ENCODE assay signal across 18 cellular contexts in the genomic region with DNA sequence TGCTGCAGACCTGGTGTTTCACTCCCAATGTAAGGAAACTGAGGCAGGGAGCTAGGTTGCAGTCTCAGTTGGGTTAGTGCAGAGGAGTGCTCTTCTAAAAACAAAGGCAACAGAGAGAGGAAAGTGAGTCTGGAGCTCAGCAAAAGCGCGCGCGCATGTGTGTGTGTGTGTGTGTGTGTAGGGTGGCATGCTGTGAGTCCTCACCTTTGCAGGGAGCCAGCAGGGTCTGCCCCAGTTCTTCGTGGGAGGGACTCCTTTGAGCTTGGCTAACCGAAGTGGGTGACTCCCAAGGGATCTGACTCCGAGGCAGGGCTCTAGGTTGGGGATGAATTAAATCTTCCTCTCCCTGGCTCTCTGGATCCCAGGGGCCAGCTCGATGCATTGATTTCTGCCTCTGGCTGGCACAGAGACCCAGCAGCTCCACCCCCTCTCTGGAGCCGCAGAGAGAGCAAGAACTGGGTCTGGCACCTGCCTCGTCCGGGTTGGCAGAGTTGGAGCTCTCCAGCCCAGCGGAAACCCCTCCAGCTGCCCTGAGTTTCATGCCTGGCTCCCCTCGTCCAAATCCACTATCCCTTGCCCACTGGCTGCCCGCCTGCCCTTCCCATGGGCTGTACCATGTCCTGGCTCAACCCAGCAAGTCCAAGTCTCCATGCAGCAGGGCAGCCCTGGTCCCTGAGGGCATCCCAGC. TPM values are rescaled to one million over a fixed set of nuclear protein-coding genes. Genes with fewer than 3 reads are reported as not detected.
DNase-seq lines count a peak whose midpoint lies in the region; TF ChIP-seq lines count a peak whose summit lies in the region.
"Had no signal": no experiment of that assay in that cellular context is flagged by ENCODE, and none has a peak within 500 bp of the region (broad histone marks: within the 10 kb centered on the region; RNA-seq: fewer than 3 reads in every experiment).

No MANE protein-coding gene starts in this region.

- TF ChIP-seq CTCF in dorsolateral prefrontal cortex (IDR thresholded peaks at IDR 0.05 in 54 of 56, conservative IDR thresholded peaks at IDR 0.05 in 2 of 56; ENCODE audit: low read depth in 1 of 56, partially characterized antibody in 56 of 56) = no peak

- H3K27ac ChIP-seq in dorsolateral prefrontal cortex = peak overlapping the region in 36 of 59 donors; percentile 9 to 85 (median 54)
- H3K27ac ChIP-seq: cardiac muscle cell, pancreas, transverse colon had no signal

- no peaks in the 10 kb centered on the region for H3K36me3 ChIP-seq in MG63
- H3K36me3 ChIP-seq: cardiac muscle cell, pancreas, transverse colon had no signal

- intact Hi-C loops in dorsolateral prefrontal cortex (cut with DNase I) = loop anchor here in 1 of 2 donors (2.0 kb wide), 1 partner anchor 154 kb away; no protein-coding TSS in a partner anchor
- intact Hi-C loops in posterior cingulate gyrus (cut with DNase I) = loop anchor here (5.0 kb wide), 1 partner anchor 36 kb away; a partner anchor contains a TSS

- peak; percentile 27 for DNase-seq in MG63
- DNase-seq in NCI-H2227 treated with DMSO at 0.1 percent for 48 hours (lab: John Stamatoyannopoulos, UW) = peak; percentile 2
- peak in 6 of 10 donors; percentile 34 to 70 (median 58) for DNase-seq in dorsolateral prefrontal cortex
- peak in 8 of 10 donors; percentile 23 to 90 (median 46) for DNase-seq in posterior cingulate gyrus
- no peak for DNase-seq in NCI-H2081 (lab: John Stamatoyannopoulos, UW)
- no peak for DNase-seq in COLO668 (lab: John Stamatoyannopoulos, UW; ENCODE audit: unreplicated experiment)
- no peak for DNase-seq in effector CD4-positive, alpha-beta T cell
- no peak for DNase-seq in GF-D8 (lab: John Stamatoyannopoulos, UW)
- DNase-seq: activated CD4-positive, alpha-beta T cell treated with anti-CD3 and anti-CD28 coated beads, Interleukin-2, amount 50 U/mL, for 4 hours; activated naive CD8-positive, alpha-beta T cell treated with anti-CD3 and anti-CD28 coated beads, Interleukin-2, amount 10 ng/mL, durations not matched to agents 7 days and 5 days; DMS53; left ventricle myocardium superior; NCI-H748 treated with DMSO at 0.1 percent for 48 hours; small intestine; transverse colon had no signal

- H3K9me3 ChIP-seq in MG63 = no peaks in the 10 kb centered on the region
- H3K9me3 ChIP-seq: pancreas, transverse colon had no signal

- H3K4me3 ChIP-seq in MG63 (no peak overlapping the region), dorsolateral prefrontal cortex (no peak overlapping the region)
- H3K4me3 ChIP-seq: cardiac muscle cell, pancreas, transverse colon had no signal

- H3K27me3 ChIP-seq in MG63 (no peaks in the 10 kb centered on the region), dorsolateral prefrontal cortex (peaks cover 0 to 14% (median 0%) of the 10 kb centered on the region in 45 donors)

RNA-seq across cellular contexts. Expression of a gene that starts 1.3 kb away (rescaled TPM):
- total RNA-seq in MG63 (2014; rRNA removed; shearing (Covaris generic); ENCODE audit: low replicate concordance) = not detected in 2 replicates
- total RNA-seq in dorsolateral prefrontal cortex = 1 to 10 TPM in 98 of 120 experiments, under 1 TPM in 22; 0.28 to 6.4 (median 1.6) TPM
- total RNA-seq: activated naive CD8-positive, alpha-beta T cell treated with anti-CD3 and anti-CD28 coated beads, Interleukin-2, amount 10 ng/mL, durations not matched to agents 7 days and 5 days; B cell; left ventricle myocardium superior; transverse colon had no signal

RNA-seq across cellular contexts. Expression of a gene that starts 4.4 kb away (rescaled TPM):
- total RNA-seq in MG63 (2014; rRNA removed; shearing (Covaris generic); ENCODE audit: low replicate concordance) = not detected in 2 replicates
- 1 to 10 TPM in 8 of 120 experiments, under 1 TPM in 41, not detected in 71; 0.29 to 1.5 (median 0.63) TPM for total RNA-seq in dorsolateral prefrontal cortex
- total RNA-seq: activated naive CD8-positive, alpha-beta T cell treated with anti-CD3 and anti-CD28 coated beads, Interleukin-2, amount 10 ng/mL, durations not matched to agents 7 days and 5 days; B cell; cardiac muscle cell had no signal

RNA-seq across cellular contexts. Expression of a gene that starts 36.9 kb away (rescaled TPM):
- not detected in 2 replicates for total RNA-seq in MG63 (2014; rRNA removed; shearing (Covaris generic); ENCODE audit: low replicate concordance)
- total RNA-seq in dorsolateral prefrontal cortex = 10 to 100 TPM in 90 of 120 experiments, 1 to 10 TPM in 30; 1.0 to 84.8 (median 17.6) TPM
- total RNA-seq: B cell had no signal

Comparison
In these comparisons a context has a peak if more than half of its experiments do, and no peak if none do; other contexts are left out.
1. DNase-seq: peak in MG63 (single experiment), NCI-H2227 treated with DMSO at 0.1 percent for 48 hours (single experiment), dorsolateral prefrontal cortex (6 of 10) and posterior cingulate gyrus (8 of 10); none in NCI-H2081 (0 of 2), COLO668 (single experiment), effector CD4-positive, alpha-beta T cell (single experiment) and GF-D8 (single experiment).